ENCODE assay signal across 9 cellular contexts in genomic region chr15:32730677-32731654, GRCh38. TPM values are rescaled to one million over a fixed set of nuclear protein-coding genes. Genes with fewer than 3 reads are reported as not detected.
A peak's percentile ranks its signal among the peaks of the same experiment; 100 is the strongest.
DNase-seq lines count a peak whose midpoint lies in the region; ATAC-seq and TF ChIP-seq lines count a peak whose summit lies in the region.
"Had no signal": no experiment of that assay in that cellular context is flagged by ENCODE, and none has a peak within 500 bp of the region (broad histone marks: within the 10 kb centered on the region; RNA-seq: fewer than 3 reads in every experiment).

No MANE protein-coding gene starts in this region.

- H3K9ac ChIP-seq in fibroblast of lung (ENCODE audit: insufficient read depth, low read length) = no peak overlapping the region

- H4K20me1 ChIP-seq in fibroblast of lung (ENCODE audit: control insufficient read depth, extremely low read depth, insufficient read depth, low read length) = peaks cover 2% of the 10 kb centered on the region

- H2AFZ ChIP-seq in fibroblast of lung (ENCODE audit: low read length) = no peak overlapping the region

- H3K4me3 ChIP-seq in Peyer's patch = no peak overlapping the region
- no peak overlapping the region for H3K4me3 ChIP-seq in fibroblast of lung (replicated peaks in 1 of 4; ENCODE audit: control extremely low read depth in 1 of 4, insufficient read depth in 1 of 4, low read depth in 3 of 4, low read length in 4 of 4)
- no peak overlapping the region for H3K4me3 ChIP-seq in prostate gland

- TF ChIP-seq CTCF in Peyer's patch (IDR thresholded peaks at IDR 0.05) (no peak), fibroblast of lung (conservative IDR thresholded peaks at IDR 0.05 in 1 of 2, IDR thresholded peaks at IDR 0.05 in 1 of 2; ENCODE audit: low read depth in 1 of 2, low read length in 2 of 2) (no peak), prostate gland (IDR thresholded peaks at IDR 0.05) (no peak)

- 50% methylated on average over 27 of the region's 27 CpGs for WGBS in prostate gland

- peaks cover 8% of the 10 kb centered on the region for H3K79me2 ChIP-seq in fibroblast of lung (ENCODE audit: control insufficient read depth, insufficient read depth, low read length)

- TF ChIP-seq POLR2A in Peyer's patch (IDR thresholded peaks at IDR 0.05) (no peak), prostate gland (IDR thresholded peaks at IDR 0.05) (no peak)

- H3K36me3 ChIP-seq in Peyer's patch = no peaks in the 10 kb centered on the region
- peaks cover 2% of the 10 kb centered on the region for H3K36me3 ChIP-seq in fibroblast of lung (ENCODE audit: control insufficient read depth, insufficient read depth, low read length)
- H3K36me3 ChIP-seq in prostate gland = no peaks in the 10 kb centered on the region

- H3K27me3 ChIP-seq in Peyer's patch (no peaks in the 10 kb centered on the region), fibroblast of lung (ENCODE audit: control insufficient read depth, insufficient read depth, low read length) (no peaks in the 10 kb centered on the region), prostate gland (replicated peaks; ENCODE audit: insufficient read depth) (no peaks in the 10 kb centered on the region)

- no peak for ATAC-seq in GM18858 (IDR thresholded peaks at IDR 0.05; ENCODE audit: unreplicated experiment)

- intact Hi-C loops in prostate gland (cut with DNase I) = no loop called here

- H3K9me3 ChIP-seq in Peyer's patch = no peaks in the 10 kb centered on the region
- H3K9me3 ChIP-seq in fibroblast of lung (ENCODE audit: control insufficient read depth, insufficient read depth, low read depth, low read length) = no peaks in the 10 kb centered on the region
- H3K9me3 ChIP-seq in prostate gland = no peaks in the 10 kb centered on the region

- DNase-seq in HCEC 1CT = peak; percentile 48
- peak in 2 of 3 donors; percentile 82 to 85 for DNase-seq in Peyer's patch
- peak; percentile 28 to 65 for DNase-seq in fibroblast of lung (ENCODE audit: low read depth in 2 of 2)
- DNase-seq in prostate gland (ENCODE audit: low spot score) = peak; percentile 56
- DNase-seq in kidney glomerular epithelial cell (lab: John Stamatoyannopoulos, UW) = no peak
- no peak for DNase-seq in effector CD8-positive, alpha-beta T cell (lab: John Stamatoyannopoulos, UW)
- DNase-seq: NCI-H526 treated with DMSO at 0.1 percent for 48 hours had no signal

- H3K27ac ChIP-seq in Peyer's patch (no peak overlapping the region), fibroblast of lung (ENCODE audit: insufficient read depth, low read length) (no peak overlapping the region), prostate gland (no peak overlapping the region)

- H3K4me1 ChIP-seq in Peyer's patch = no peaks in the 10 kb centered on the region
- no peaks in the 10 kb centered on the region for H3K4me1 ChIP-seq in fibroblast of lung (ENCODE audit: control insufficient read depth, extremely low read depth, insufficient read depth, low read length)
- H3K4me1 ChIP-seq in prostate gland (replicated peaks) = no peaks in the 10 kb centered on the region

- no peak overlapping the region for H3K4me2 ChIP-seq in fibroblast of lung (ENCODE audit: extremely low read depth, insufficient read depth, low read length)

RNA-seq across cellular contexts. Expression of gene GREM1, which starts 13.2 kb away (rescaled TPM):
- total RNA-seq in Peyer's patch (10 to 100 TPM in 1 of 4 donors, 1 to 10 TPM in 3; 3.0 to 13.3 (median 6.6) TPM), fibroblast of lung (113 and 364 TPM in 2 replicates), prostate gland (10 to 100 TPM in 1 of 2 donors, 1 to 10 TPM in 1; 3.1 to 41.5 TPM)
- polyA plus RNA-seq in fibroblast of lung = 489 and 1,863 TPM in 2 replicates
- 296 and 1,126 TPM in 2 replicates for polyA plus RNA-seq in fibroblast of lung (2012)
- polyA minus RNA-seq in fibroblast of lung (ENCODE audit: low replicate concordance) = 518 and 1,500 TPM in 2 replicates
- total RNA-seq: activated CD8-positive, alpha-beta memory T cell treated with anti-CD3 and anti-CD28 coated beads for 36 hours had no signal

Comparison
In these comparisons a context has a peak if more than half of its experiments do, and no peak if none do; other contexts are left out.
1. DNase-seq: peak in HCEC 1CT (single experiment), Peyer's patch (2 of 3), fibroblast of lung (2 of 2) and prostate gland (single experiment); none in kidney glomerular epithelial cell (single experiment) and effector CD8-positive, alpha-beta T cell (single experiment).